8 cellular contexts compared by ENCODE assay signal in genomic region chr2:105143467-105144127, GRCh38.
DNase-seq lines count a peak whose midpoint lies in the region; ATAC-seq, FAIRE-seq and TF ChIP-seq lines count a peak whose summit lies in the region.

No MANE protein-coding gene starts in this region.

- in situ Hi-C loops in GM13976 (cut with MboI; ENCODE audit: low sequenced_read_pairs, unreplicated experiment), result no loop called here

- no peaks in the 10 kb centered on the region for H3K36me3 Mint-ChIP-seq in activated naive CD8-positive, alpha-beta T cell treated with anti-CD3 and anti-CD28 coated beads, Interleukin-2, amount 50 U/mL, for 24 hours (ENCODE audit: low read depth)
- no peaks in the 10 kb centered on the region for H3K36me3 Mint-ChIP-seq in immature natural killer cell

- no peaks in the 10 kb centered on the region for H3K9me3 Mint-ChIP-seq in activated naive CD8-positive, alpha-beta T cell treated with anti-CD3 and anti-CD28 coated beads, Interleukin-2, amount 50 U/mL, for 24 hours
- no peaks in the 10 kb centered on the region for H3K9me3 Mint-ChIP-seq in immature natural killer cell

- DNase-seq in GM13976 (ENCODE audit: low spot score) (peak; percentile 52), NCI-H146 (lab: John Stamatoyannopoulos, UW) (peak; percentile 51), immature natural killer cell (peak in 2 of 3 donors; percentile 4 to 35), RCC 7860 (ENCODE audit: low spot score) (no peak)
- peak; percentile 49 for DNase-seq in activated naive CD8-positive, alpha-beta T cell treated with anti-CD3 and anti-CD28 coated beads, Interleukin-2, amount 50 U/mL, for 24 hours
- DNase-seq in stimulated activated CD4-positive, alpha-beta T cell treated with anti-CD3 and anti-CD28 coated beads, Interleukin-4, amount 100 ng/mL, for 4 hours, result peak; percentile 25 to 27

- FAIRE-seq in RCC 7860 (lab: Jason Lieb, UNC), result no peak

- no peak for TF ChIP-seq CTCF in GM13976 (IDR thresholded peaks at IDR 0.05; ENCODE audit: borderline replicate concordance, control extremely low read depth, extremely low read depth, insufficient read depth, missing control alignments)

- peaks cover 48% of the 10 kb centered on the region for H3K27me3 Mint-ChIP-seq in activated naive CD8-positive, alpha-beta T cell treated with anti-CD3 and anti-CD28 coated beads, Interleukin-2, amount 50 U/mL, for 24 hours
- H3K27me3 Mint-ChIP-seq in immature natural killer cell (ENCODE audit: low read depth in 3 of 3), result peaks cover 10 to 11% (median 10%) of the 10 kb centered on the region in 3 donors

- no peak overlapping the region for H3K27ac Mint-ChIP-seq in activated naive CD8-positive, alpha-beta T cell treated with anti-CD3 and anti-CD28 coated beads, Interleukin-2, amount 50 U/mL, for 24 hours
- no peak overlapping the region for H3K27ac Mint-ChIP-seq in immature natural killer cell

- peak overlapping the region; percentile 67 for H3K4me3 Mint-ChIP-seq in activated naive CD8-positive, alpha-beta T cell treated with anti-CD3 and anti-CD28 coated beads, Interleukin-2, amount 50 U/mL, for 24 hours
- peak overlapping the region; percentile 67 to 82 (median 75) for H3K4me3 Mint-ChIP-seq in immature natural killer cell

- H3K4me1 Mint-ChIP-seq in activated naive CD8-positive, alpha-beta T cell treated with anti-CD3 and anti-CD28 coated beads, Interleukin-2, amount 50 U/mL, for 24 hours, result peaks cover 9% of the 10 kb centered on the region
- peaks cover 8 to 11% of the 10 kb centered on the region in 2 donors for H3K4me1 Mint-ChIP-seq in immature natural killer cell

- ATAC-seq in activated naive CD8-positive, alpha-beta T cell treated with anti-CD3 and anti-CD28 coated beads, Interleukin-2, amount 50 U/mL, for 24 hours, result peak; percentile 66
- no peak for ATAC-seq in GM21723 (IDR thresholded peaks at IDR 0.05; ENCODE audit: unreplicated experiment)
- ATAC-seq in HG03025 (IDR thresholded peaks at IDR 0.05; ENCODE audit: low FRiP score, unreplicated experiment), result no peak
